ENCODE assay signal across 13 cellular contexts in genomic region chr1:226976671-226977287, GRCh38.
"Had no signal": no experiment of that assay in that cellular context is flagged by ENCODE, and none has a peak within 500 bp of the region (broad histone marks: within the 10 kb centered on the region; RNA-seq: fewer than 3 reads in every experiment).

No MANE protein-coding gene starts in this region.

- H3K4me3 Mint-ChIP-seq: activated naive CD8-positive, alpha-beta T cell treated with anti-CD3 and anti-CD28 coated beads, Interleukin-2, amount 10 ng/mL, durations not matched to agents 7 days and 5 days; effector memory CD8-positive, alpha-beta T cell; nephron progenitor cell had no signal

- H3K27ac Mint-ChIP-seq: activated naive CD8-positive, alpha-beta T cell treated with anti-CD3 and anti-CD28 coated beads, Interleukin-2, amount 10 ng/mL, durations not matched to agents 7 days and 5 days; effector memory CD8-positive, alpha-beta T cell; nephron progenitor cell had no signal

- H3K27me3 Mint-ChIP-seq: activated naive CD8-positive, alpha-beta T cell treated with anti-CD3 and anti-CD28 coated beads, Interleukin-2, amount 10 ng/mL, durations not matched to agents 7 days and 5 days; effector memory CD8-positive, alpha-beta T cell had no signal

- ATAC-seq: effector memory CD8-positive, alpha-beta T cell; SK-N-SH treated with all-trans-retinoic acid at 6 μM for 48 hours had no signal

- H3K27ac ChIP-seq: coronary artery, skin epidermis, upper lobe of left lung had no signal

- DNase-seq: activated CD4-positive, CD25-positive, alpha-beta regulatory T cell; activated effector memory CD4-positive, alpha-beta T cell treated with Interleukin-2 at 50 U/mL for 16 hours; activated naive CD8-positive, alpha-beta T cell treated with anti-CD3 and anti-CD28 coated beads, Interleukin-2, amount 10 ng/mL, durations not matched to agents 7 days and 5 days; activated T-cell treated with anti-CD3 and anti-CD28 coated beads, Interleukin-2, amount 50 U/mL, for 1 hour; effector memory CD8-positive, alpha-beta T cell; mesendoderm; nephron progenitor cell; SHP77; T-helper 2 cell had no signal
